Comparison of ENCODE assay signal across 14 cellular contexts in genomic region chr2:85744055-85744454, GRCh38. TPM values are rescaled to one million over a fixed set of nuclear protein-coding genes. Genes with fewer than 3 reads are reported as not detected.
A peak's percentile ranks its signal among the peaks of the same experiment; 100 is the strongest.
DNase-seq lines count a peak whose midpoint lies in the region; ATAC-seq and TF ChIP-seq lines count a peak whose summit lies in the region.
"Had no signal": no experiment of that assay in that cellular context is flagged by ENCODE, and none has a peak within 500 bp of the region (broad histone marks: within the 10 kb centered on the region; RNA-seq: fewer than 3 reads in every experiment).

No MANE protein-coding gene starts in this region.

- no peak for TF ChIP-seq CTCF in left ventricle myocardium inferior (IDR thresholded peaks at IDR 0.05; ENCODE audit: borderline replicate concordance)
- no peak for TF ChIP-seq CTCF in gastroesophageal sphincter (IDR thresholded peaks at IDR 0.05)
- no peak for TF ChIP-seq CTCF in gastrocnemius medialis (IDR thresholded peaks at IDR 0.05 in 4 of 5, conservative IDR thresholded peaks at IDR 0.05 in 1 of 5)
- no peak for TF ChIP-seq CTCF in osteocyte (IDR thresholded peaks at IDR 0.05)

- H3K4me3 Mint-ChIP-seq in osteocyte (ENCODE audit: unreplicated experiment), result no peak overlapping the region
- H3K4me3 Mint-ChIP-seq: activated CD4-positive, alpha-beta T cell treated with anti-CD3 and anti-CD28 coated beads, Interleukin-2, amount 10 ng/mL, durations not matched to agents 24 days and 14 days; activated T-cell treated with anti-CD3 and anti-CD28 coated beads, Interleukin-2, amount 50 U/mL, for 24 hours had no signal

- H3K36me3 ChIP-seq in left ventricle myocardium inferior (no peaks in the 10 kb centered on the region), gastroesophageal sphincter (no peaks in the 10 kb centered on the region), gastrocnemius medialis (no peaks in the 10 kb centered on the region), aorta (ENCODE audit: control insufficient read depth in 1 of 2, insufficient read depth in 2 of 2, low read length in 1 of 2) (no peaks in the 10 kb centered on the region)
- H3K36me3 ChIP-seq: colonic mucosa had no signal

- H3K36me3 Mint-ChIP-seq in osteocyte (ENCODE audit: unreplicated experiment), result no peaks in the 10 kb centered on the region

- in situ Hi-C loops in gastrocnemius medialis (cut with MboI; ENCODE audit: low sequenced_read_pairs in 4 of 4), result loop anchor here in 1 of 4 donors (10.0 kb wide), 1 partner anchor 51 kb away; no protein-coding TSS in a partner anchor

- H3K4me3 ChIP-seq in left ventricle myocardium inferior, result no peak overlapping the region
- no peak overlapping the region for H3K4me3 ChIP-seq in gastroesophageal sphincter
- H3K4me3 ChIP-seq in gastrocnemius medialis, result no peak overlapping the region
- no peak overlapping the region for H3K4me3 ChIP-seq in aorta (ENCODE audit: low read length in 2 of 2)
- H3K4me3 ChIP-seq: colonic mucosa had no signal

- 29 to 46% methylated on average over 3 to 4 of the region's 4 CpGs for WGBS in gastroesophageal sphincter (ENCODE audit: low coverage in 1 of 2), 2 donors
- 37 to 45% methylated on average over 4 of the region's 4 CpGs for WGBS in aorta, 2 donors

- peaks cover 63% of the 10 kb centered on the region for H3K4me1 Mint-ChIP-seq in osteocyte (ENCODE audit: unreplicated experiment)

- peaks cover 83% of the 10 kb centered on the region for H3K4me1 ChIP-seq in left ventricle myocardium inferior
- H3K4me1 ChIP-seq in gastroesophageal sphincter, result peaks cover 23 to 81% (median 58%) of the 10 kb centered on the region in 3 donors
- H3K4me1 ChIP-seq in gastrocnemius medialis, result peaks cover 78 to 80% of the 10 kb centered on the region in 2 donors
- H3K4me1 ChIP-seq in aorta (ENCODE audit: control insufficient read depth in 1 of 2, insufficient read depth in 2 of 2, low read length in 2 of 2), result peaks cover 0 to 7% of the 10 kb centered on the region in 2 donors

- no peak overlapping the region for H3K27ac Mint-ChIP-seq in osteocyte (ENCODE audit: unreplicated experiment)
- H3K27ac Mint-ChIP-seq: activated CD4-positive, alpha-beta T cell treated with anti-CD3 and anti-CD28 coated beads, Interleukin-2, amount 10 ng/mL, durations not matched to agents 24 days and 14 days; activated T-cell treated with anti-CD3 and anti-CD28 coated beads, Interleukin-2, amount 50 U/mL, for 24 hours had no signal

- no peak for TF ChIP-seq POLR2A in gastroesophageal sphincter (IDR thresholded peaks at IDR 0.05)
- TF ChIP-seq POLR2A in gastrocnemius medialis (IDR thresholded peaks at IDR 0.05), result no peak

- intact Hi-C loops in left ventricle myocardium inferior (cut with micrococcal nuclease), result no loop called here
- intact Hi-C loops in left ventricle myocardium superior (cut with micrococcal nuclease), result no loop called here
- intact Hi-C loops in gastrocnemius medialis (cut with DNase I; ENCODE audit: low total_unique reads), result loop anchor here (5.0 kb wide), 1 partner anchor 323 kb away; no protein-coding TSS in a partner anchor
- intact Hi-C loops in aorta (cut with DNase I), result loop anchor here in 1 of 2 donors (10.0 kb wide), 1 partner anchor 141 kb away; the partner anchor contains the start of gene ST3GAL5

- H3K27ac ChIP-seq in left ventricle myocardium inferior (replicated peaks) (peak overlapping the region; percentile 96), gastroesophageal sphincter (peak overlapping the region; percentile 13 to 95 (median 88)), gastrocnemius medialis (peak overlapping the region; percentile 94 to 98 (median 97)), aorta (ENCODE audit: low read depth in 1 of 2, low read length in 2 of 2) (peak overlapping the region; percentile 95 to 97)
- H3K27ac ChIP-seq: colonic mucosa had no signal

- H3K27me3 ChIP-seq in left ventricle myocardium inferior (ENCODE audit: low read depth), result no peaks in the 10 kb centered on the region
- no peaks in the 10 kb centered on the region for H3K27me3 ChIP-seq in gastroesophageal sphincter
- no peaks in the 10 kb centered on the region for H3K27me3 ChIP-seq in gastrocnemius medialis
- H3K27me3 ChIP-seq in aorta (ENCODE audit: control insufficient read depth in 1 of 2, insufficient read depth in 2 of 2, low read length in 1 of 2), result no peaks in the 10 kb centered on the region
- H3K27me3 ChIP-seq: colonic mucosa had no signal

- H3K9me3 Mint-ChIP-seq in osteocyte (ENCODE audit: unreplicated experiment), result no peaks in the 10 kb centered on the region
- H3K9me3 Mint-ChIP-seq: activated CD4-positive, alpha-beta T cell treated with anti-CD3 and anti-CD28 coated beads, Interleukin-2, amount 10 ng/mL, durations not matched to agents 24 days and 14 days; activated T-cell treated with anti-CD3 and anti-CD28 coated beads, Interleukin-2, amount 50 U/mL, for 24 hours had no signal

- DNase-seq in left ventricle myocardium inferior (no peak), left ventricle myocardium superior (no peak), gastrocnemius medialis (no peak), aorta (no peak), osteocyte (ENCODE audit: extremely low spot score, unreplicated experiment) (no peak), HPDE6-E6E7 (ENCODE audit: extremely low spot score) (no peak)
- DNase-seq: activated CD4-positive, alpha-beta T cell treated with anti-CD3 and anti-CD28 coated beads, Interleukin-2, amount 10 ng/mL, durations not matched to agents 24 days and 14 days; activated T-cell treated with anti-CD3 and anti-CD28 coated beads, Interleukin-2, amount 50 U/mL, for 24 hours; colonic mucosa; NCI-H2107 had no signal

- no peaks in the 10 kb centered on the region for H3K9me3 ChIP-seq in left ventricle myocardium inferior (replicated peaks)
- no peaks in the 10 kb centered on the region for H3K9me3 ChIP-seq in gastroesophageal sphincter
- H3K9me3 ChIP-seq in gastrocnemius medialis, result no peaks in the 10 kb centered on the region
- H3K9me3 ChIP-seq in aorta (ENCODE audit: control insufficient read depth, low read length), result no peaks in the 10 kb centered on the region
- H3K9me3 ChIP-seq: colonic mucosa had no signal

- TF ChIP-seq EP300 in gastroesophageal sphincter (IDR thresholded peaks at IDR 0.05), result no peak

- ATAC-seq in left ventricle myocardium superior (no peak), gastroesophageal sphincter (no peak), gastrocnemius medialis (no peak), aorta (ENCODE audit: low FRiP score) (no peak), GM18867 (IDR thresholded peaks at IDR 0.05; ENCODE audit: unreplicated experiment) (no peak)
- ATAC-seq: esophagus mucosa had no signal

- H3K27me3 Mint-ChIP-seq in osteocyte (ENCODE audit: unreplicated experiment), result peaks cover 11% of the 10 kb centered on the region

RNA-seq across cellular contexts. Expression of gene ATOH8, which starts 9.7 kb away (rescaled TPM):
- total RNA-seq in left ventricle myocardium inferior (23.3 TPM), left ventricle myocardium superior (29.6 TPM), gastroesophageal sphincter (10 to 100 TPM; 34.5 to 79.5 (median 59.6) TPM), gastrocnemius medialis (100 to 1,000 TPM; 122 to 266 (median 150) TPM), aorta (10 to 100 TPM; 56.7 to 68.5 TPM), osteocyte (5.9 and 7.1 TPM in 2 replicates)
- 10 to 100 TPM; 51.5 to 78.8 TPM for polyA plus RNA-seq in aorta

RNA-seq across cellular contexts. Expression of gene GNLY, which starts 49.9 kb away (rescaled TPM):
- 1.5 TPM for total RNA-seq in left ventricle myocardium inferior
- total RNA-seq in left ventricle myocardium superior, result 2.3 TPM
- 1 to 10 TPM in 1 of 4 donors, under 1 TPM in 1, not detected in 2; 0.54 to 3.1 TPM for total RNA-seq in gastroesophageal sphincter
- total RNA-seq in gastrocnemius medialis, result 10 to 100 TPM in 2 of 4 donors, 1 to 10 TPM in 2; 3.6 to 36.1 (median 12.0) TPM
- total RNA-seq in aorta, result 1 to 10 TPM; 2.1 to 8.0 TPM
- polyA plus RNA-seq in aorta, result under 1 TPM in 1 of 2 donors, not detected in 1; 0.43 TPM
- total RNA-seq in osteocyte, result not detected in 2 replicates
- polyA plus RNA-seq: neural cell had no signal
